In genomic region chr17:60597297-60597696, GRCh38 we compare ENCODE assay signal across 24 cellular contexts.
"Had no signal": no experiment of that assay in that cellular context is flagged by ENCODE, and none has a peak within 500 bp of the region (broad histone marks: within the 10 kb centered on the region; RNA-seq: fewer than 3 reads in every experiment).

No MANE protein-coding gene starts in this region.

- H3K27ac ChIP-seq: adrenal gland, breast epithelium, SJCRH30 had no signal

- H3K4me3 ChIP-seq: adrenal gland, breast epithelium, SJCRH30 had no signal

- H3K27me3 ChIP-seq: adrenal gland, breast epithelium, SJCRH30 had no signal

- H3K9me3 Mint-ChIP-seq: activated CD8-positive, alpha-beta T cell treated with anti-CD3 and anti-CD28 coated beads for 36 hours; activated naive CD8-positive, alpha-beta T cell treated with anti-CD3 and anti-CD28 coated beads, Interleukin-2, amount 10 ng/mL, durations not matched to agents 7 days and 5 days; activated T-cell treated with anti-CD3 and anti-CD28 coated beads, Interleukin-2, amount 50 U/mL, for 72 hours; T-helper 1 cell treated with Interleukin-12 subunit alpha and Interleukin-12 subunit beta and Interleukin-4 antibody, amounts not matched to agents 30 μg/mL and 1 μg/mL, for 36 hours had no signal

- H3K4me1 ChIP-seq: breast epithelium had no signal

- ATAC-seq: activated CD4-positive, CD25-positive, alpha-beta regulatory T cell treated with anti-CD3 and anti-CD28 coated beads, Interleukin-2, amount 50 U/mL, for 24 hours; activated CD8-positive, alpha-beta T cell treated with anti-CD3 and anti-CD28 coated beads for 36 hours; activated T-cell treated with anti-CD3 and anti-CD28 coated beads, Interleukin-2, amount 50 U/mL, for 72 hours; Panc1; SK-N-SH treated with all-trans-retinoic acid at 6 μM for 48 hours had no signal

- DNase-seq: activated CD4-positive, alpha-beta T cell treated with anti-CD3 and anti-CD28 coated beads for 4 hours; activated CD8-positive, alpha-beta memory T cell treated with anti-CD3 and anti-CD28 coated beads, Interleukin-2, amount 50 U/mL, for 4 hours; activated CD8-positive, alpha-beta T cell treated with anti-CD3 and anti-CD28 coated beads for 36 hours; activated naive CD4-positive, alpha-beta T cell treated with anti-CD3 and anti-CD28 coated beads, Interleukin-2, amount 50 U/mL, for 16 hours; activated naive CD8-positive, alpha-beta T cell treated with anti-CD3 and anti-CD28 coated beads, Interleukin-2, amount 10 ng/mL, durations not matched to agents 7 days and 5 days; activated T-cell treated with anti-CD3 and anti-CD28 coated beads, Interleukin-2, amount 50 U/mL, for 72 hours; adrenal gland; anterior cingulate cortex; caudate nucleus; NCI-H1092; NCI-H1417; NCI-H1930; NCI-H510A treated with DMSO at 0.1 percent for 48 hours; NK-92 treated with Interleukin-12 subunit alpha and Interleukin-12 subunit beta, amount 100 ng/mL, for 24 hours; OCI-M1; Right ventricle myocardium superior; RPMI8226; SJCRH30; SW 1271 had no signal

- H3K9me3 ChIP-seq: adrenal gland, breast epithelium, SJCRH30 had no signal

- H3K36me3 ChIP-seq: adrenal gland, breast epithelium, SJCRH30 had no signal

- H3K27ac Mint-ChIP-seq: activated CD8-positive, alpha-beta T cell treated with anti-CD3 and anti-CD28 coated beads for 36 hours; activated naive CD8-positive, alpha-beta T cell treated with anti-CD3 and anti-CD28 coated beads, Interleukin-2, amount 10 ng/mL, durations not matched to agents 7 days and 5 days; activated T-cell treated with anti-CD3 and anti-CD28 coated beads, Interleukin-2, amount 50 U/mL, for 72 hours; T-helper 1 cell treated with Interleukin-12 subunit alpha and Interleukin-12 subunit beta and Interleukin-4 antibody, amounts not matched to agents 30 μg/mL and 1 μg/mL, for 36 hours had no signal
